ENCODE assay signal across 22 cellular contexts in genomic region chr18:22318745-22319407, GRCh38.
DNase-seq lines count a peak whose midpoint lies in the region; ATAC-seq and TF ChIP-seq lines count a peak whose summit lies in the region.
"Had no signal": no experiment of that assay in that cellular context is flagged by ENCODE, and none has a peak within 500 bp of the region (broad histone marks: within the 10 kb centered on the region; RNA-seq: fewer than 3 reads in every experiment).

No MANE protein-coding gene starts in this region.

- H3K27ac ChIP-seq in testis, result no peak overlapping the region
- no peak overlapping the region for H3K27ac ChIP-seq in substantia nigra (ENCODE audit: low read depth, low read length, poor library complexity, severe bottlenecking)
- H3K27ac ChIP-seq: C4-2B, SJCRH30 had no signal

- no peaks in the 10 kb centered on the region for H3K9me3 ChIP-seq in testis
- H3K9me3 ChIP-seq: MG63, SJCRH30 had no signal

- H3K27me3 ChIP-seq in testis, result no peaks in the 10 kb centered on the region
- H3K27me3 ChIP-seq: MG63, SJCRH30 had no signal

- intact Hi-C loops in Right ventricle myocardium superior (cut with DNase I) (no loop called here), cardiac septum (cut with DNase I) (no loop called here), testis (cut with DNase I; ENCODE audit: low total_unique reads) (no loop called here)

- H3K4me3 ChIP-seq in testis, result no peak overlapping the region
- H3K4me3 ChIP-seq: MG63, SJCRH30 had no signal

- ATAC-seq in Right ventricle myocardium superior (ENCODE audit: poor library complexity) (peak; percentile 26), left lobe of liver (peak; percentile 74)
- ATAC-seq: activated CD8-positive, alpha-beta memory T cell treated with anti-CD3 and anti-CD28 coated beads, Interleukin-2, amount 10 ng/mL, durations not matched to agents 7 days and 5 days; activated T-helper 17 cell treated with anti-CD3 and anti-CD28 coated beads, Interleukin-2, amount 50 U/mL, for 72 hours had no signal

- DNase-seq in Right ventricle myocardium superior (no peak), cardiac septum (ENCODE audit: low spot score) (no peak), amniotic epithelial cell (ENCODE audit: low read depth) (peak; percentile 96), left lobe of liver (ENCODE audit: low spot score) (no peak), testis (peak; percentile 58), HCEC 1CT (no peak), substantia nigra (lab: John Stamatoyannopoulos, UW) (no peak), islet precursor cell (no peak)
- DNase-seq: activated CD4-positive, alpha-beta T cell treated with anti-CD3 and anti-CD28 coated beads for 1 hour; activated CD8-positive, alpha-beta memory T cell treated with anti-CD3 and anti-CD28 coated beads, Interleukin-2, amount 10 ng/mL, durations not matched to agents 7 days and 5 days; DMS 273 treated with DMSO at 0.1 percent for 48 hours; effector memory CD4-positive, alpha-beta T cell; kidney; MG63; NCI-H2029; NCI-H446; NK-92 treated with Interleukin-12 subunit alpha and Interleukin-12 subunit beta, amount 100 ng/mL, for 24 hours; SJCRH30; stimulated activated naive CD4-positive, alpha-beta T cell treated with Interleukin-2 at 50 U/mL for 16 hours; trophoblast cell had no signal

- WGBS in testis, 2 donors, result 67 to 68% methylated on average over 8 of the region's 8 CpGs

- no peaks in the 10 kb centered on the region for H3K36me3 ChIP-seq in testis (ENCODE audit: low read depth, missing control alignments)
- H3K36me3 ChIP-seq: MG63, SJCRH30 had no signal

- peaks cover 2% of the 10 kb centered on the region for H3K4me1 ChIP-seq in testis
- H3K4me1 ChIP-seq: SJCRH30 had no signal

- no peak for TF ChIP-seq POLR2A in testis (IDR thresholded peaks at IDR 0.05)

- TF ChIP-seq CTCF in testis (IDR thresholded peaks at IDR 0.05), result no peak

Comparison
In these comparisons a context has a peak if more than half of its experiments do, and no peak if none do; other contexts are left out.
1. DNase-seq: peak in amniotic epithelial cell (single experiment) and testis (single experiment); none in Right ventricle myocardium superior (single experiment), cardiac septum (single experiment), left lobe of liver (single experiment), HCEC 1CT (single experiment), substantia nigra (0 of 49) and islet precursor cell (single experiment).